Comparison of ENCODE assay signal across 1 cellular context in genomic region chr17:75090871-75091854, GRCh38.
TF ChIP-seq lines count a peak whose summit lies in the region.

No MANE protein-coding gene starts in this region.

TF ChIP-seq in K562, 482 proteins besides CTCF, POLR2A, EP300 and RAD21 (continued from another document and continues in another):
- TF ChIP-seq ZNF407 (IDR thresholded peaks at IDR 0.05; ENCODE audit: low read depth) (no peak), CHD2 (IDR thresholded peaks at IDR 0.05; ENCODE audit: low read depth, low read length) (no peak), ZNF24 (IDR thresholded peaks at IDR 0.05) (no peak), ZC3H8 (IDR thresholded peaks at IDR 0.05) (no peak), SAFB2 (IDR thresholded peaks at IDR 0.05; ENCODE audit: borderline replicate concordance, low read depth, low read length, severe bottlenecking) (no peak), ZNF274 (IDR thresholded peaks at IDR 0.05; ENCODE audit: borderline replicate concordance, low read depth, low read length) (no peak), CLOCK (CRISPR knock-in tag; IDR thresholded peaks at IDR 0.05; ENCODE audit: borderline replicate concordance) (no peak), CEBPG (CRISPR knock-in tag; IDR thresholded peaks at IDR 0.05) (no peak), CEBPG (tag; conservative IDR thresholded peaks at IDR 0.05 in 1 of 2, IDR thresholded peaks at IDR 0.05 in 1 of 2) (no peak), NR3C1 (CRISPR knock-in tag; IDR thresholded peaks at IDR 0.05) (no peak), ZNF384 (IDR thresholded peaks at IDR 0.05; ENCODE audit: low read depth, low read length) (no peak), ZNF780A (CRISPR knock-in tag; IDR thresholded peaks at IDR 0.05) (no peak), OTX1 (CRISPR knock-in tag; IDR thresholded peaks at IDR 0.05) (no peak), PBX2 (CRISPR knock-in tag; IDR thresholded peaks at IDR 0.05; ENCODE audit: low read depth) (no peak), PBX2 (tag; conservative IDR thresholded peaks at IDR 0.05; ENCODE audit: low read depth) (no peak), ETV1 (tag; conservative IDR thresholded peaks at IDR 0.05; ENCODE audit: low read depth) (no peak), MCM3 (IDR thresholded peaks at IDR 0.05) (no peak), ZEB2 (IDR thresholded peaks at IDR 0.05) (no peak), HDAC1 (IDR thresholded peaks at IDR 0.05) (no peak), FOXP1 (CRISPR knock-in tag; IDR thresholded peaks at IDR 0.05) (no peak), BHLHE40 (IDR thresholded peaks at IDR 0.05; ENCODE audit: low read length) (peak; percentile 79), KDM2B (CRISPR knock-in tag; IDR thresholded peaks at IDR 0.05) (no peak), GABPA (tag; conservative IDR thresholded peaks at IDR 0.05; ENCODE audit: low read depth) (no peak), ARNT (IDR thresholded peaks at IDR 0.05) (no peak), PHTF2 (CRISPR knock-in tag; IDR thresholded peaks at IDR 0.05) (no peak), NRF1 (conservative IDR thresholded peaks at IDR 0.05 in 1 of 2, IDR thresholded peaks at IDR 0.05 in 1 of 2) (no peak), ZNF347 (CRISPR knock-in tag; IDR thresholded peaks at IDR 0.05; ENCODE audit: low read depth) (no peak), MEF2A (IDR thresholded peaks at IDR 0.05; ENCODE audit: control insufficient read depth, low read depth, low read length) (no peak), ZNF316 (IDR thresholded peaks at IDR 0.05) (no peak), ZNF224 (CRISPR knock-in tag; IDR thresholded peaks at IDR 0.05) (no peak), ESRRA (IDR thresholded peaks at IDR 0.05; ENCODE audit: borderline replicate concordance, low read depth) (peak; percentile 49; the same call in 1 of the 2 replicates), GTF2E2 (tag; IDR thresholded peaks at IDR 0.05) (no peak), ZNF280B (CRISPR knock-in tag; IDR thresholded peaks at IDR 0.05) (no peak), ZNF124 (CRISPR knock-in tag; IDR thresholded peaks at IDR 0.05) (no peak), PKNOX1 (IDR thresholded peaks at IDR 0.05) (no peak), RFX5 (IDR thresholded peaks at IDR 0.05; ENCODE audit: low read depth, low read length) (no peak), GABPB1 (CRISPR knock-in tag; IDR thresholded peaks at IDR 0.05) (no peak), DDX20 (tag; IDR thresholded peaks at IDR 0.05; ENCODE audit: low read depth) (no peak), ELF4 (CRISPR knock-in tag; IDR thresholded peaks at IDR 0.05) (peak; percentile 12; the same call in 1 of the 2 replicates), DMBX1 (CRISPR knock-in tag; IDR thresholded peaks at IDR 0.05; ENCODE audit: borderline replicate concordance) (0 out of 2 replicates have a peak, but pooled peaks have one; percentile 11), NR2C1 (IDR thresholded peaks at IDR 0.05) (peak; percentile 35; the same call in 1 of the 2 replicates), NR2C1 (tag; IDR thresholded peaks at IDR 0.05) (peak; percentile 17; the same call in 1 of the 2 replicates), ZFP36 (IDR thresholded peaks at IDR 0.05; ENCODE audit: low read depth, low read length, partially characterized antibody) (no peak), SIN3A (IDR thresholded peaks at IDR 0.05; ENCODE audit: borderline replicate concordance in 2 of 2, control insufficient read depth in 1 of 2, low read depth in 2 of 2, low read length in 2 of 2) (no peak), ZNF12 (CRISPR knock-in tag; IDR thresholded peaks at IDR 0.05) (peak; percentile 48; the same call in 1 of the 2 replicates), LARP7 (IDR thresholded peaks at IDR 0.05) (no peak), TCFL5 (CRISPR knock-in tag; conservative IDR thresholded peaks at IDR 0.05) (no peak), CREM (IDR thresholded peaks at IDR 0.05; ENCODE audit: low read depth) (no peak), NFIX (CRISPR knock-in tag; IDR thresholded peaks at IDR 0.05; ENCODE audit: low read depth) (no peak), E4F1 (CRISPR knock-in tag; IDR thresholded peaks at IDR 0.05; ENCODE audit: borderline replicate concordance) (no peak), MAFG (tag; conservative IDR thresholded peaks at IDR 0.05) (no peak), PTBP1 (IDR thresholded peaks at IDR 0.05; ENCODE audit: low read depth, low read length) (no peak), POLR2B (IDR thresholded peaks at IDR 0.05; ENCODE audit: low read depth, partially characterized antibody) (no peak), JUN (IDR thresholded peaks at IDR 0.05; ENCODE audit: borderline replicate concordance, low read depth, low read length) (no peak), JUN (CRISPR knock-in tag; IDR thresholded peaks at IDR 0.05; ENCODE audit: borderline replicate concordance) (no peak), EZH2 (IDR thresholded peaks at IDR 0.05; ENCODE audit: borderline replicate concordance, low read depth, low read length) (no peak)
